In the genomic region with DNA sequence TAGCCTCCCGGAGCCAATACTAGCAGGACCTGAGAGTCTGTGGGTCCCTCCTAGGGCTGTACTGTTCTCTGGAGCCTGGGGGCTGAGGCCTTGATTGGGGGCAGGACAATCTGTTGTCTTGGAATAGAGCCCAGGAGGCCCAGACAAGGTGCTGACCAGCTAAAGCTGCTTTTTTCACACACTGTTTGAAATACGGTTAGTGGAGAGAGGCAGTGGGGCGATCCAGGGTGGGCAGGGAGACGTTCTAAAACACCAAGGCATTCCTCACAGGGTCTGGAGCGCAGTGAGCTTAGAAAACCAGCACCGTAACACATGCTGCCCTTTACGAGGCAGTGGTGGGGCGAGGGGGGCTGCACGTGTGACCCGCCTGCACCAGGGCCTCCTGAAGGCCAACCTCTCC, we compare ENCODE assay signal across 13 cellular contexts. TPM values are rescaled to one million over a fixed set of nuclear protein-coding genes. Genes with fewer than 3 reads are reported as not detected.
A peak's percentile ranks its signal among the peaks of the same experiment; 100 is the strongest.
DNase-seq lines count a peak whose midpoint lies in the region; ATAC-seq and TF ChIP-seq lines count a peak whose summit lies in the region.
"Had no signal": no experiment of that assay in that cellular context is flagged by ENCODE, and none has a peak within 500 bp of the region (broad histone marks: within the 10 kb centered on the region; RNA-seq: fewer than 3 reads in every experiment).

No MANE protein-coding gene starts in this region.

- no peak overlapping the region for H2BK12ac ChIP-seq in trophoblast cell (ENCODE audit: low read length)

- no peaks in the 10 kb centered on the region for H3K79me1 ChIP-seq in trophoblast cell (ENCODE audit: low read length)

- no peak overlapping the region for H3K14ac ChIP-seq in trophoblast cell (ENCODE audit: low read length)

- H3K4me1 ChIP-seq in gastroesophageal sphincter: peaks cover 0 to 49% (median 24%) of the 10 kb centered on the region in 3 donors
- H3K4me1 ChIP-seq in trophoblast cell (ENCODE audit: control insufficient read depth in 1 of 2, insufficient read depth in 2 of 2, low read length in 2 of 2): peaks cover 8 to 17% of the 10 kb centered on the region in 2 experiments

- no peak overlapping the region for H2AFZ ChIP-seq in trophoblast cell (ENCODE audit: insufficient read depth, low read length, poor library complexity)

- no peak overlapping the region for H4K91ac ChIP-seq in trophoblast cell (ENCODE audit: low read depth, low read length)

- H3K27me3 ChIP-seq in gastroesophageal sphincter (no peaks in the 10 kb centered on the region), trophoblast cell (ENCODE audit: insufficient read depth, low read length) (no peaks in the 10 kb centered on the region)
- no peaks in the 10 kb centered on the region for H3K27me3 ChIP-seq in CD4-positive, alpha-beta T cell (ENCODE audit: control insufficient read depth, insufficient read depth, low read length)
- H3K27me3 ChIP-seq: BE2C, left lung, pancreas had no signal

- H3K23ac ChIP-seq in trophoblast cell (ENCODE audit: low read length): no peak overlapping the region

- no peak overlapping the region for H2BK120ac ChIP-seq in trophoblast cell (ENCODE audit: insufficient read depth, low read length, poor library complexity)

- no peak overlapping the region for H3K4me3 Mint-ChIP-seq in CD4-positive, alpha-beta T cell
- H3K4me3 Mint-ChIP-seq: activated CD8-positive, alpha-beta memory T cell treated with anti-CD3 and anti-CD28 coated beads, Interleukin-2, amount 10 ng/mL, durations not matched to agents 7 days and 5 days had no signal

- no peak overlapping the region for H2BK5ac ChIP-seq in trophoblast cell (ENCODE audit: low read depth, low read length, poor library complexity)

- H4K12ac ChIP-seq in trophoblast cell (ENCODE audit: low read depth, low read length): no peak overlapping the region

- H3K4ac ChIP-seq in trophoblast cell (ENCODE audit: low read depth, low read length): peak overlapping the region; percentile 3

- CTCF ChIA-PET in RWPE1 (lab: Yijun Ruan, JAX): interaction anchor here (0.8 to 1.1 kb wide), 2 partner anchors 9 to 75 kb away, joined by 3 to 4 read pairs; no protein-coding TSS in a partner anchor
- CTCF ChIA-PET in CD4-positive, alpha-beta T cell (lab: Charles Lee): no interaction called here

- H3K9ac ChIP-seq in trophoblast cell (ENCODE audit: low read length): no peak overlapping the region

- no peak overlapping the region for H2AK5ac ChIP-seq in trophoblast cell (ENCODE audit: low read length)

- POLR2A ChIA-PET in RWPE1 (lab: Yijun Ruan, JAX; ENCODE audit: low non-redundant PET): no interaction called here
- POLR2A ChIA-PET in CD4-positive, alpha-beta T cell (lab: Charles Lee): no interaction called here

- intact Hi-C loops in CD4-positive, alpha-beta T cell (cut with DNase I, micrococcal nuclease): loop anchor here in 1 of 2 experiments (2.0 to 10.0 kb wide), 3 partner anchors 45 to 351 kb away; no protein-coding TSS in a partner anchor

- no peaks in the 10 kb centered on the region for H3K9me3 Mint-ChIP-seq in CD4-positive, alpha-beta T cell

- H3K36me3 ChIP-seq in gastroesophageal sphincter (peaks cover 0 to 18% of the 10 kb centered on the region in 2 donors), trophoblast cell (ENCODE audit: control insufficient read depth in 1 of 2, insufficient read depth in 2 of 2, low read length in 2 of 2) (peaks cover 6 to 7% of the 10 kb centered on the region in 2 experiments)
- H3K36me3 ChIP-seq: BE2C, pancreas had no signal

- ATAC-seq in gastroesophageal sphincter: no peak
- no peak for ATAC-seq in CD4-positive, alpha-beta T cell (ENCODE audit: poor library complexity)
- ATAC-seq: activated CD8-positive, alpha-beta memory T cell treated with anti-CD3 and anti-CD28 coated beads, Interleukin-2, amount 10 ng/mL, durations not matched to agents 7 days and 5 days; left lung had no signal

- H3K27ac Mint-ChIP-seq in CD4-positive, alpha-beta T cell: no peak overlapping the region
- H3K27ac Mint-ChIP-seq: activated CD8-positive, alpha-beta memory T cell treated with anti-CD3 and anti-CD28 coated beads, Interleukin-2, amount 10 ng/mL, durations not matched to agents 7 days and 5 days had no signal

- H3K79me2 ChIP-seq in trophoblast cell (ENCODE audit: control insufficient read depth, insufficient read depth, low read length, poor library complexity): peaks cover 15% of the 10 kb centered on the region

- peak; percentile 22 for DNase-seq in DMS 273 treated with DMSO at 0.1 percent for 48 hours (lab: John Stamatoyannopoulos, UW)
- DNase-seq in RWPE1 (ENCODE audit: low spot score): no peak
- no peak for DNase-seq in trophoblast cell
- no peak for DNase-seq in CD4-positive, alpha-beta T cell
- DNase-seq in NCI-H2029 (lab: John Stamatoyannopoulos, UW): no peak
- DNase-seq in hypothalamus (lab: John Stamatoyannopoulos, UW): no peak
- no peak for DNase-seq in SIG-M5 (lab: John Stamatoyannopoulos, UW)
- DNase-seq: activated CD8-positive, alpha-beta memory T cell treated with anti-CD3 and anti-CD28 coated beads, Interleukin-2, amount 10 ng/mL, durations not matched to agents 7 days and 5 days; BE2C; KBM-7; left lung; pancreas had no signal

- no peak overlapping the region for H3K18ac ChIP-seq in trophoblast cell (ENCODE audit: low read length)

- no peak overlapping the region for H3K4me2 ChIP-seq in trophoblast cell (ENCODE audit: low read length)

- WGBS in gastroesophageal sphincter (ENCODE audit: low coverage in 1 of 2), 2 donors: 19 to 59% methylated on average over 1 to 6 of the region's 10 CpGs
- WGBS in trophoblast cell (ENCODE audit: extremely low coverage, insufficient coverage, insufficient read length): no CpG with 5 or more reads among the region's 10 CpGs

- no peak for TF ChIP-seq EP300 in gastroesophageal sphincter (IDR thresholded peaks at IDR 0.05)

- H3K4me1 Mint-ChIP-seq in CD4-positive, alpha-beta T cell (ENCODE audit: low read depth): peaks cover 44% of the 10 kb centered on the region

- no peak for TF ChIP-seq POLR2A in gastroesophageal sphincter (IDR thresholded peaks at IDR 0.05)

- H3K36me3 Mint-ChIP-seq in CD4-positive, alpha-beta T cell (ENCODE audit: low read depth): peaks cover 42% of the 10 kb centered on the region

- H3K4me3 ChIP-seq in gastroesophageal sphincter (peak overlapping the region in 1 of 2 donors; percentile 0), trophoblast cell (ENCODE audit: low read depth, low read length) (no peak overlapping the region)
- H3K4me3 ChIP-seq: left lung, pancreas had no signal

- TF ChIP-seq CTCF in RWPE1 (conservative IDR thresholded peaks at IDR 0.05; ENCODE audit: low read depth) (no peak), gastroesophageal sphincter (IDR thresholded peaks at IDR 0.05) (no peak)
- TF ChIP-seq CTCF in CD4-positive, alpha-beta T cell (IDR thresholded peaks at IDR 0.05): no peak

- H3K27ac ChIP-seq in RWPE1 (peak overlapping the region; percentile 33), gastroesophageal sphincter (peak overlapping the region in 3 of 4 donors; percentile 9 to 35 (median 26)), trophoblast cell (ENCODE audit: low read depth, low read length) (no peak overlapping the region)
- no peak overlapping the region for H3K27ac ChIP-seq in CD4-positive, alpha-beta T cell (ENCODE audit: low read depth, low read length)
- H3K27ac ChIP-seq: left lung, pancreas had no signal

- no peaks in the 10 kb centered on the region for H3K27me3 Mint-ChIP-seq in CD4-positive, alpha-beta T cell
- H3K27me3 Mint-ChIP-seq: activated CD8-positive, alpha-beta memory T cell treated with anti-CD3 and anti-CD28 coated beads, Interleukin-2, amount 10 ng/mL, durations not matched to agents 7 days and 5 days had no signal

- H4K8ac ChIP-seq in trophoblast cell (ENCODE audit: low read depth, low read length): no peak overlapping the region

- H3K9me3 ChIP-seq in gastroesophageal sphincter: no peaks in the 10 kb centered on the region
- H3K9me3 ChIP-seq in trophoblast cell (ENCODE audit: insufficient read depth, low read depth, low read length): peaks cover 3% of the 10 kb centered on the region
- no peaks in the 10 kb centered on the region for H3K9me3 ChIP-seq in CD4-positive, alpha-beta T cell (ENCODE audit: control insufficient read depth, low read length)
- H3K9me3 ChIP-seq: BE2C, left lung, pancreas had no signal

RNA-seq across cellular contexts. Expression of a gene that starts 55.1 kb away (rescaled TPM):
- 10 to 100 TPM; 49.2 to 79.7 (median 64.7) TPM for total RNA-seq in gastroesophageal sphincter
- polyA plus RNA-seq in trophoblast cell (2013): 39.4 and 40.8 TPM in 2 replicates
- total RNA-seq in CD4-positive, alpha-beta T cell: 10 to 100 TPM; 80.6 to 87.8 TPM

Comparison
In these comparisons a context has a peak if more than half of its experiments do, and no peak if none do; other contexts are left out.
1. H3K27ac ChIP-seq: peak in RWPE1 (single experiment) and gastroesophageal sphincter (3 of 4); none in trophoblast cell (single experiment) and CD4-positive, alpha-beta T cell (single experiment).